Comparison of ENCODE assay signal across 1 cellular context in genomic region chr1:32351077-32351858, GRCh38.
TF ChIP-seq lines count a peak whose summit lies in the region.

No MANE protein-coding gene starts in this region.

TF ChIP-seq in HepG2, 621 proteins besides CTCF, POLR2A, EP300 and RAD21 (continued from another document and continues in another):
- TF ChIP-seq ZMAT5 (CRISPR knock-in tag; IDR thresholded peaks at IDR 0.05; ENCODE audit: borderline replicate concordance, low read depth) (no peak), ZFP36L1 (CRISPR knock-in tag; IDR thresholded peaks at IDR 0.05) (no peak), SNAI1 (CRISPR knock-in tag; IDR thresholded peaks at IDR 0.05; ENCODE audit: borderline replicate concordance) (no peak), POLR2AphosphoS2 (IDR thresholded peaks at IDR 0.05; ENCODE audit: low read depth, low read length) (no peak), ZNF431 (CRISPR knock-in tag; IDR thresholded peaks at IDR 0.05; ENCODE audit: borderline replicate concordance, low read depth) (peak; percentile 47; the same call in 1 of the 2 replicates), SAP130 (CRISPR knock-in tag; IDR thresholded peaks at IDR 0.05; ENCODE audit: low read depth) (peak; percentile 63), TEAD3 (CRISPR knock-in tag; optimal IDR thresholded peaks at IDR 0.05; ENCODE audit: borderline replicate concordance) (peak; percentile 16), MLXIP (CRISPR knock-in tag; IDR thresholded peaks at IDR 0.05; ENCODE audit: borderline replicate concordance) (peak; percentile 67; the same call in 1 of the 2 replicates), ZNF143 (CRISPR knock-in tag; IDR thresholded peaks at IDR 0.05) (no peak), DR1 (CRISPR knock-in tag; IDR thresholded peaks at IDR 0.05) (no peak; the same call in 1 of the 2 replicates), ZNF451 (CRISPR knock-in tag; IDR thresholded peaks at IDR 0.05) (no peak), ZNF576 (CRISPR knock-in tag; IDR thresholded peaks at IDR 0.05) (no peak), BRF2 (CRISPR knock-in tag; IDR thresholded peaks at IDR 0.05) (peak; percentile 65; the same call in 1 of the 2 replicates), SKIL (CRISPR knock-in tag; IDR thresholded peaks at IDR 0.05; ENCODE audit: borderline replicate concordance) (no peak), ZSCAN30 (CRISPR knock-in tag; IDR thresholded peaks at IDR 0.05) (no peak), HNRNPLL (IDR thresholded peaks at IDR 0.05; ENCODE audit: low read depth, low read length, poor library complexity, severe bottlenecking) (peak; percentile 32), ZBTB2 (CRISPR knock-in tag; IDR thresholded peaks at IDR 0.05; ENCODE audit: low read depth) (peak; percentile 75), SMAD9 (CRISPR knock-in tag; IDR thresholded peaks at IDR 0.05) (no peak), NR2F2 (IDR thresholded peaks at IDR 0.05; ENCODE audit: borderline replicate concordance, low read depth) (no peak), TSC22D2 (CRISPR knock-in tag; IDR thresholded peaks at IDR 0.05; ENCODE audit: borderline replicate concordance) (peak; percentile 41; the same call in 1 of the 2 replicates), NFYB (CRISPR knock-in tag; IDR thresholded peaks at IDR 0.05) (no peak), TAF1 (CRISPR knock-in tag; IDR thresholded peaks at IDR 0.05) (peak; percentile 48; the same call in 1 of the 2 replicates), ZNF326 (CRISPR knock-in tag; IDR thresholded peaks at IDR 0.05; ENCODE audit: borderline replicate concordance) (no peak), ZNF564 (CRISPR knock-in tag; IDR thresholded peaks at IDR 0.05) (no peak), AHR (CRISPR knock-in tag; IDR thresholded peaks at IDR 0.05) (peak; percentile 71; the same call in 1 of the 2 replicates), ZNF510 (CRISPR knock-in tag; IDR thresholded peaks at IDR 0.05; ENCODE audit: low read depth) (peak; percentile 96; the same call in 1 of the 2 replicates), ZNF800 (CRISPR knock-in tag; IDR thresholded peaks at IDR 0.05) (no peak), HNRNPK (IDR thresholded peaks at IDR 0.05; ENCODE audit: low read depth, low read length, poor library complexity, severe bottlenecking) (peak; percentile 83), BORCS8-MEF2B (CRISPR knock-in tag; IDR thresholded peaks at IDR 0.05) (0 out of 2 replicates have a peak, but pooled peaks have one; percentile 15), SMAD1 (CRISPR knock-in tag; IDR thresholded peaks at IDR 0.05; ENCODE audit: borderline replicate concordance, low read depth) (peak; percentile 88; the same call in 1 of the 2 replicates), KDM1A (CRISPR knock-in tag; IDR thresholded peaks at IDR 0.05) (peak; percentile 48; the same call in 1 of the 2 replicates), ZNF619 (CRISPR knock-in tag; IDR thresholded peaks at IDR 0.05) (no peak), DRAP1 (CRISPR knock-in tag; IDR thresholded peaks at IDR 0.05) (peak; percentile 20; the same call in 1 of the 2 replicates), CCDC6 (CRISPR knock-in tag; IDR thresholded peaks at IDR 0.05) (peak; percentile 77; the same call in 1 of the 2 replicates), KLF15 (CRISPR knock-in tag; IDR thresholded peaks at IDR 0.05; ENCODE audit: borderline replicate concordance) (peak; percentile 78; the same call in 1 of the 2 replicates), RBAK (CRISPR knock-in tag; IDR thresholded peaks at IDR 0.05) (no peak), RELA (CRISPR knock-in tag; IDR thresholded peaks at IDR 0.05) (peak; percentile 76; the same call in 1 of the 2 replicates), ETS1 (CRISPR knock-in tag; IDR thresholded peaks at IDR 0.05) (peak; percentile 72; the same call in 1 of the 2 replicates), ZNF362 (CRISPR knock-in tag; IDR thresholded peaks at IDR 0.05; ENCODE audit: borderline replicate concordance) (no peak), ZFP36 (IDR thresholded peaks at IDR 0.05; ENCODE audit: borderline replicate concordance, low read depth, low read length, partially characterized antibody) (no peak), ZNF292 (CRISPR knock-in tag; IDR thresholded peaks at IDR 0.05; ENCODE audit: borderline replicate concordance, low read depth) (no peak), TMF1 (CRISPR knock-in tag; IDR thresholded peaks at IDR 0.05; ENCODE audit: low read depth) (no peak), KAT8 (CRISPR knock-in tag; IDR thresholded peaks at IDR 0.05) (peak; percentile 60; the same call in 1 of the 2 replicates), ZNF558 (CRISPR knock-in tag; IDR thresholded peaks at IDR 0.05; ENCODE audit: borderline replicate concordance) (no peak), MYC (CRISPR knock-in tag; IDR thresholded peaks at IDR 0.05; ENCODE audit: borderline replicate concordance) (peak; percentile 82), ZKSCAN8 (CRISPR knock-in tag; IDR thresholded peaks at IDR 0.05; ENCODE audit: borderline replicate concordance) (peak; percentile 51; the same call in 1 of the 2 replicates), NR0B2 (CRISPR knock-in tag; IDR thresholded peaks at IDR 0.05) (peak; percentile 26; the same call in 1 of the 2 replicates), SMC3 (IDR thresholded peaks at IDR 0.05; ENCODE audit: low read length) (no peak), ZUFSP (CRISPR knock-in tag; IDR thresholded peaks at IDR 0.05; ENCODE audit: borderline replicate concordance) (no peak), EEA1 (CRISPR knock-in tag; IDR thresholded peaks at IDR 0.05; ENCODE audit: borderline replicate concordance) (peak; percentile 72; the same call in 1 of the 2 replicates), FOXO1 (CRISPR knock-in tag; IDR thresholded peaks at IDR 0.05) (no peak; the same call in 1 of the 2 replicates)
